Comparison of ENCODE assay signal across 1 cellular context in genomic region chr11:126740857-126741256, GRCh38.
TF ChIP-seq lines count a peak whose summit lies in the region.

No MANE protein-coding gene starts in this region.

TF ChIP-seq in GM23338, 12 proteins besides CTCF, POLR2A, EP300 and RAD21:
- TF ChIP-seq, protein P1, sequence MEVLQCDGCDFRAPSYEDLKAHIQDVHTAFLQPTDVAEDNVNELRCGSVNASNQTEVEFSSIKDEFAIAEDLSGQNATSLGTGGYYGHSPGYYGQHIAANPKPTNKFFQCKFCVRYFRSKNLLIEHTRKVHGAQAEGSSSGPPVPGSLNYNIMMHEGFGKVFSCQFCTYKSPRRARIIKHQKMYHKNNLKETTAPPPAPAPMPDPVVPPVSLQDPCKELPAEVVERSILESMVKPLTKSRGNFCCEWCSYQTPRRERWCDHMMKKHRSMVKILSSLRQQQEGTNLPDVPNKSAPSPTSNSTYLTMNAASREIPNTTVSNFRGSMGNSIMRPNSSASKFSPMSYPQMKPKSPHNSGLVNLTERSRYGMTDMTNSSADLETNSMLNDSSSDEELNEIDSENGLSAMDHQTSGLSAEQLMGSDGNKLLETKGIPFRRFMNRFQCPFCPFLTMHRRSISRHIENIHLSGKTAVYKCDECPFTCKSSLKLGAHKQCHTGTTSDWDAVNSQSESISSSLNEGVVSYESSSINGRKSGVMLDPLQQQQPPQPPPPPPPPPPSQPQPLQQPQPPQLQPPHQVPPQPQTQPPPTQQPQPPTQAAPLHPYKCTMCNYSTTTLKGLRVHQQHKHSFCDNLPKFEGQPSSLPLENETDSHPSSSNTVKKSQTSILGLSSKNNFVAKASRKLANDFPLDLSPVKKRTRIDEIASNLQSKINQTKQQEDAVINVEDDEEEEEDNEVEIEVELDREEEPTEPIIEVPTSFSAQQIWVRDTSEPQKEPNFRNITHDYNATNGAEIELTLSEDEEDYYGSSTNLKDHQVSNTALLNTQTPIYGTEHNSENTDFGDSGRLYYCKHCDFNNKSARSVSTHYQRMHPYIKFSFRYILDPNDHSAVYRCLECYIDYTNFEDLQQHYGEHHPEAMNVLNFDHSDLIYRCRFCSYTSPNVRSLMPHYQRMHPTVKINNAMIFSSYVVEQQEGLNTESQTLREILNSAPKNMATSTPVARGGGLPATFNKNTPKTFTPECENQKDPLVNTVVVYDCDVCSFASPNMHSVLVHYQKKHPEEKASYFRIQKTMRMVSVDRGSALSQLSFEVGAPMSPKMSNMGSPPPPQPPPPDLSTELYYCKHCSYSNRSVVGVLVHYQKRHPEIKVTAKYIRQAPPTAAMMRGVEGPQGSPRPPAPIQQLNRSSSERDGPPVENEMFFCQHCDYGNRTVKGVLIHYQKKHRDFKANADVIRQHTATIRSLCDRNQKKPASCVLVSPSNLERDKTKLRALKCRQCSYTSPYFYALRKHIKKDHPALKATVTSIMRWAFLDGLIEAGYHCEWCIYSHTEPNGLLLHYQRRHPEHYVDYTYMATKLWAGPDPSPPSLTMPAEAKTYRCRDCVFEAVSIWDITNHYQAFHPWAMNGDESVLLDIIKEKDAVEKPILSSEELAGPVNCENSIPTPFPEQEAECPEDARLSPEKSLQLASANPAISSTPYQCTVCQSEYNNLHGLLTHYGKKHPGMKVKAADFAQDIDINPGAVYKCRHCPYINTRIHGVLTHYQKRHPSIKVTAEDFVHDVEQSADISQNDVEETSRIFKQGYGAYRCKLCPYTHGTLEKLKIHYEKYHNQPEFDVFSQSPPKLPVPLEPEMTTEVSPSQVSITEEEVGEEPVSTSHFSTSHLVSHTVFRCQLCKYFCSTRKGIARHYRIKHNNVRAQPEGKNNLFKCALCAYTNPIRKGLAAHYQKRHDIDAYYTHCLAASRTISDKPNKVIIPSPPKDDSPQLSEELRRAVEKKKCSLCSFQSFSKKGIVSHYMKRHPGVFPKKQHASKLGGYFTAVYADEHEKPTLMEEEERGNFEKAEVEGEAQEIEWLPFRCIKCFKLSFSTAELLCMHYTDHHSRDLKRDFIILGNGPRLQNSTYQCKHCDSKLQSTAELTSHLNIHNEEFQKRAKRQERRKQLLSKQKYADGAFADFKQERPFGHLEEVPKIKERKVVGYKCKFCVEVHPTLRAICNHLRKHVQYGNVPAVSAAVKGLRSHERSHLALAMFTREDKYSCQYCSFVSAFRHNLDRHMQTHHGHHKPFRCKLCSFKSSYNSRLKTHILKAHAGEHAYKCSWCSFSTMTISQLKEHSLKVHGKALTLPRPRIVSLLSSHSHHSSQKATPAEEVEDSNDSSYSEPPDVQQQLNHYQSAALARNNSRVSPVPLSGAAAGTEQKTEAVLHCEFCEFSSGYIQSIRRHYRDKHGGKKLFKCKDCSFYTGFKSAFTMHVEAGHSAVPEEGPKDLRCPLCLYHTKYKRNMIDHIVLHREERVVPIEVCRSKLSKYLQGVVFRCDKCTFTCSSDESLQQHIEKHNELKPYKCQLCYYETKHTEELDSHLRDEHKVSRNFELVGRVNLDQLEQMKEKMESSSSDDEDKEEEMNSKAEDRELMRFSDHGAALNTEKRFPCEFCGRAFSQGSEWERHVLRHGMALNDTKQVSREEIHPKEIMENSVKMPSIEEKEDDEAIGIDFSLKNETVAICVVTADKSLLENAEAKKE (CRISPR knock-in tag; IDR thresholded peaks at IDR 0.05), result peak; percentile 87
- TF ChIP-seq REST (IDR thresholded peaks at IDR 0.05; ENCODE audit: unreplicated experiment), result no peak
- TF ChIP-seq NANOG (IDR thresholded peaks at IDR 0.05; ENCODE audit: borderline replicate concordance), result no peak
- no peak for TF ChIP-seq STAT1 (IDR thresholded peaks at IDR 0.05; ENCODE audit: unreplicated experiment)
- no peak for TF ChIP-seq EZH2 (IDR thresholded peaks at IDR 0.05; ENCODE audit: low read depth, unreplicated experiment)
- TF ChIP-seq, protein P2, sequence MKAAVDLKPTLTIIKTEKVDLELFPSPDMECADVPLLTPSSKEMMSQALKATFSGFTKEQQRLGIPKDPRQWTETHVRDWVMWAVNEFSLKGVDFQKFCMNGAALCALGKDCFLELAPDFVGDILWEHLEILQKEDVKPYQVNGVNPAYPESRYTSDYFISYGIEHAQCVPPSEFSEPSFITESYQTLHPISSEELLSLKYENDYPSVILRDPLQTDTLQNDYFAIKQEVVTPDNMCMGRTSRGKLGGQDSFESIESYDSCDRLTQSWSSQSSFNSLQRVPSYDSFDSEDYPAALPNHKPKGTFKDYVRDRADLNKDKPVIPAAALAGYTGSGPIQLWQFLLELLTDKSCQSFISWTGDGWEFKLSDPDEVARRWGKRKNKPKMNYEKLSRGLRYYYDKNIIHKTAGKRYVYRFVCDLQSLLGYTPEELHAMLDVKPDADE (IDR thresholded peaks at IDR 0.05), result no peak
- no peak for TF ChIP-seq EZH2phosphoT487 (IDR thresholded peaks at IDR 0.05; ENCODE audit: unreplicated experiment)
